1 cellular context compared by ENCODE assay signal in genomic region chr9:124768275-124768674, GRCh38.
TF ChIP-seq lines count a peak whose summit lies in the region.

No MANE protein-coding gene starts in this region.

TF ChIP-seq in GM12891, 5 proteins besides CTCF, POLR2A, EP300 and RAD21:
- TF ChIP-seq SPI1 (IDR thresholded peaks at IDR 0.05; ENCODE audit: low read depth, low read length) (no peak; the same call in 1 of the 2 replicates), POU2F2 (IDR thresholded peaks at IDR 0.05; ENCODE audit: low read depth, low read length) (no peak), PAX5 (IDR thresholded peaks at IDR 0.05; ENCODE audit: insufficient read depth, low read length, severe bottlenecking) (no peak), POLR2AphosphoS5 (IDR thresholded peaks at IDR 0.05; ENCODE audit: low read depth, low read length) (no peak), TAF1 (IDR thresholded peaks at IDR 0.05; ENCODE audit: low read depth, low read length) (no peak)
